Comparison of ENCODE assay signal across 29 cellular contexts in genomic region chr18:70627100-70627802, GRCh38.
DNase-seq lines count a peak whose midpoint lies in the region; ATAC-seq and TF ChIP-seq lines count a peak whose summit lies in the region.
"Had no signal": no experiment of that assay in that cellular context is flagged by ENCODE, and none has a peak within 500 bp of the region (broad histone marks: within the 10 kb centered on the region; RNA-seq: fewer than 3 reads in every experiment).

No MANE protein-coding gene starts in this region.

- CTCF ChIA-PET in Panc1 (lab: Charles Lee) = no interaction called here
- CTCF ChIA-PET in activated CD8-positive, alpha-beta T cell treated with anti-CD3 and anti-CD28 coated beads, Interleukin-2, amount 10 ng/mL, durations not matched to agents 7 days and 5 days (lab: Charles Lee) = interaction anchor here (0.9 to 1.4 kb wide), 4 partner anchors 10 to 46 kb away, joined by 3 to 6 read pairs (median 3); no protein-coding TSS in a partner anchor

- H3K36me3 Mint-ChIP-seq in naive thymus-derived CD8-positive, alpha-beta T cell = peaks cover 5 to 20% (median 13%) of the 10 kb centered on the region in 3 donors
- H3K36me3 Mint-ChIP-seq in activated CD8-positive, alpha-beta T cell treated with anti-CD3 and anti-CD28 coated beads, Interleukin-2, amount 10 ng/mL, durations not matched to agents 7 days and 5 days (ENCODE audit: low read depth) = no peaks in the 10 kb centered on the region
- H3K36me3 Mint-ChIP-seq: natural killer cell; stimulated activated memory B cell treated with anti-CD40 and anti-IgM and Interleukin-4, amounts not matched to agents 10 μg/mL and 1 μg/mL and 100 μg/mL, for 72 hours had no signal

- H3K27ac ChIP-seq in Panc1 (ENCODE audit: low read length) = peak overlapping the region; percentile 63; the same call in 1 of the 2 replicates
- H3K27ac ChIP-seq: breast epithelium, foreskin keratinocyte, left lung, ovary, RWPE1, SK-N-MC had no signal

- no peaks in the 10 kb centered on the region for H3K4me1 ChIP-seq in Panc1 (ENCODE audit: control insufficient read depth, insufficient read depth, low read length)
- H3K4me1 ChIP-seq: breast epithelium, foreskin keratinocyte, left lung had no signal

- H3K9me3 Mint-ChIP-seq in naive thymus-derived CD8-positive, alpha-beta T cell = peaks cover 0 to 28% (median 12%) of the 10 kb centered on the region in 9 donors
- no peaks in the 10 kb centered on the region for H3K9me3 Mint-ChIP-seq in activated CD8-positive, alpha-beta T cell treated with anti-CD3 and anti-CD28 coated beads, Interleukin-2, amount 10 ng/mL, durations not matched to agents 7 days and 5 days (ENCODE audit: insufficient read depth)
- H3K9me3 Mint-ChIP-seq: activated B cell treated with CpG ODN at 0.5 μM for 24 hours; activated CD4-positive, alpha-beta memory T cell treated with anti-CD3 and anti-CD28 coated beads, Interleukin-2, amount 10 ng/mL, durations not matched to agents 7 days and 5 days; natural killer cell; stimulated activated memory B cell treated with anti-CD40 and anti-IgM and Interleukin-4, amounts not matched to agents 10 μg/mL and 1 μg/mL and 100 μg/mL, for 72 hours had no signal

- peaks cover 25 to 74% (median 67%) of the 10 kb centered on the region in 4 donors for H3K4me1 Mint-ChIP-seq in naive thymus-derived CD8-positive, alpha-beta T cell
- H3K4me1 Mint-ChIP-seq in activated CD8-positive, alpha-beta T cell treated with anti-CD3 and anti-CD28 coated beads, Interleukin-2, amount 10 ng/mL, durations not matched to agents 7 days and 5 days (ENCODE audit: low read depth) = peaks cover 16% of the 10 kb centered on the region
- H3K4me1 Mint-ChIP-seq: activated B cell treated with CpG ODN at 0.5 μM for 24 hours; stimulated activated memory B cell treated with anti-CD40 and anti-IgM and Interleukin-4, amounts not matched to agents 10 μg/mL and 1 μg/mL and 100 μg/mL, for 72 hours had no signal

- peak; percentile 43 to 58 for ATAC-seq in activated CD4-positive, CD25-positive, alpha-beta regulatory T cell treated with anti-CD3 and anti-CD28 coated beads, Interleukin-2, amount 50 U/mL, for 24 hours
- ATAC-seq in Panc1 (no peak), HG03432 (IDR thresholded peaks at IDR 0.05; ENCODE audit: unreplicated experiment) (no peak)
- no peak for ATAC-seq in naive thymus-derived CD8-positive, alpha-beta T cell
- no peak for ATAC-seq in activated CD8-positive, alpha-beta T cell treated with anti-CD3 and anti-CD28 coated beads, Interleukin-2, amount 10 ng/mL, durations not matched to agents 7 days and 5 days
- ATAC-seq: esophagus mucosa; foreskin keratinocyte; K562; left lung; natural killer cell; stimulated activated memory B cell treated with anti-CD40 and anti-IgM and Interleukin-4, amounts not matched to agents 10 μg/mL and 1 μg/mL and 100 μg/mL, for 72 hours had no signal

- in situ Hi-C loops in Panc1 (cut with HindIII; ENCODE audit: low pct_unique_long_range_greater_than_20kb, low sequenced_read_pairs) = no loop called here

- peak overlapping the region in 8 of 10 donors; percentile 1 to 51 (median 35) for H3K4me3 Mint-ChIP-seq in naive thymus-derived CD8-positive, alpha-beta T cell
- no peak overlapping the region for H3K4me3 Mint-ChIP-seq in activated CD8-positive, alpha-beta T cell treated with anti-CD3 and anti-CD28 coated beads, Interleukin-2, amount 10 ng/mL, durations not matched to agents 7 days and 5 days
- H3K4me3 Mint-ChIP-seq: activated B cell treated with CpG ODN at 0.5 μM for 24 hours; activated CD4-positive, alpha-beta memory T cell treated with anti-CD3 and anti-CD28 coated beads, Interleukin-2, amount 10 ng/mL, durations not matched to agents 7 days and 5 days; natural killer cell; stimulated activated memory B cell treated with anti-CD40 and anti-IgM and Interleukin-4, amounts not matched to agents 10 μg/mL and 1 μg/mL and 100 μg/mL, for 72 hours had no signal

- no peak for DNase-seq in activated CD4-positive, CD25-positive, alpha-beta regulatory T cell (lab: John Stamatoyannopoulos, UW)
- peak; percentile 69 for DNase-seq in NCI-H146 treated with DMSO at 0.1 percent for 48 hours (lab: John Stamatoyannopoulos, UW; ENCODE audit: unreplicated experiment)
- no peak for DNase-seq in Panc1 (ENCODE audit: low read depth, low spot score)
- no peak for DNase-seq in naive thymus-derived CD8-positive, alpha-beta T cell
- DNase-seq in activated CD4-positive, alpha-beta T cell treated with anti-CD3 and anti-CD28 coated beads, Interleukin-2, amount 50 U/mL, for 1 hour = no peak
- DNase-seq in activated CD8-positive, alpha-beta T cell treated with anti-CD3 and anti-CD28 coated beads, Interleukin-2, amount 10 ng/mL, durations not matched to agents 7 days and 5 days = no peak
- DNase-seq: activated B cell treated with CpG ODN at 0.5 μM for 24 hours; activated CD4-positive, alpha-beta memory T cell treated with anti-CD3 and anti-CD28 coated beads, Interleukin-2, amount 10 ng/mL, durations not matched to agents 7 days and 5 days; activated effector memory CD4-positive, alpha-beta T cell treated with Interleukin-2 at 50 U/mL for 16 hours; activated T-cell treated with anti-CD3 and anti-CD28 coated beads for 4 hours; AML-193; amygdala; effector memory CD4-positive, alpha-beta T cell; foreskin keratinocyte; hippocampal formation; left lung; natural killer cell; NCI-H187 treated with DMSO at 0.1 percent for 48 hours; NCI-H446 treated with DMSO at 0.1 percent for 48 hours; ovary; stimulated activated CD4-positive, alpha-beta T cell treated with anti-CD3 and anti-CD28 coated beads, Interleukin-2, amount 100 ng/mL, for 48 hours had no signal

- no peak overlapping the region for H3K4me3 ChIP-seq in Panc1 (ENCODE audit: low read depth in 2 of 2, low read length in 2 of 2)
- H3K4me3 ChIP-seq: breast epithelium, K562, left lung, ovary, SK-N-MC had no signal

- intact Hi-C loops in Panc1 (cut with micrococcal nuclease; ENCODE audit: unreplicated experiment) = no loop called here

- TF ChIP-seq CTCF in Panc1 (IDR thresholded peaks at IDR 0.05) = no peak

- no peaks in the 10 kb centered on the region for H3K36me3 ChIP-seq in Panc1 (ENCODE audit: control insufficient read depth, insufficient read depth, low read length)
- H3K36me3 ChIP-seq: breast epithelium, left lung, ovary had no signal

- no peaks in the 10 kb centered on the region for H3K27me3 Mint-ChIP-seq in naive thymus-derived CD8-positive, alpha-beta T cell
- H3K27me3 Mint-ChIP-seq in activated CD8-positive, alpha-beta T cell treated with anti-CD3 and anti-CD28 coated beads, Interleukin-2, amount 10 ng/mL, durations not matched to agents 7 days and 5 days (ENCODE audit: low read depth) = no peaks in the 10 kb centered on the region
- H3K27me3 Mint-ChIP-seq: activated B cell treated with CpG ODN at 0.5 μM for 24 hours; activated CD4-positive, alpha-beta memory T cell treated with anti-CD3 and anti-CD28 coated beads, Interleukin-2, amount 10 ng/mL, durations not matched to agents 7 days and 5 days; stimulated activated memory B cell treated with anti-CD40 and anti-IgM and Interleukin-4, amounts not matched to agents 10 μg/mL and 1 μg/mL and 100 μg/mL, for 72 hours had no signal

- peak overlapping the region in 8 of 10 donors; percentile 27 to 88 (median 44) for H3K27ac Mint-ChIP-seq in naive thymus-derived CD8-positive, alpha-beta T cell
- no peak overlapping the region for H3K27ac Mint-ChIP-seq in activated CD8-positive, alpha-beta T cell treated with anti-CD3 and anti-CD28 coated beads, Interleukin-2, amount 10 ng/mL, durations not matched to agents 7 days and 5 days
- H3K27ac Mint-ChIP-seq: activated B cell treated with CpG ODN at 0.5 μM for 24 hours; activated CD4-positive, alpha-beta memory T cell treated with anti-CD3 and anti-CD28 coated beads, Interleukin-2, amount 10 ng/mL, durations not matched to agents 7 days and 5 days; natural killer cell; stimulated activated memory B cell treated with anti-CD40 and anti-IgM and Interleukin-4, amounts not matched to agents 10 μg/mL and 1 μg/mL and 100 μg/mL, for 72 hours had no signal

- POLR2A ChIA-PET in Panc1 (lab: Charles Lee) = no interaction called here
- POLR2A ChIA-PET in naive thymus-derived CD8-positive, alpha-beta T cell (lab: Charles Lee) = no interaction called here
- POLR2A ChIA-PET in activated CD8-positive, alpha-beta T cell treated with anti-CD3 and anti-CD28 coated beads, Interleukin-2, amount 10 ng/mL, durations not matched to agents 7 days and 5 days (lab: Charles Lee) = interaction anchor here (0.6 kb wide), 1 partner anchor 35 kb away, joined by 3 read pairs; no protein-coding TSS in a partner anchor

- no TSS peak for BruUV-seq in Panc1 (replicated peaks; lab: Mats Ljungman, UMichigan)

- no peaks in the 10 kb centered on the region for H3K9me3 ChIP-seq in Panc1 (ENCODE audit: control insufficient read depth, insufficient read depth, low read depth, low read length)
- H3K9me3 ChIP-seq: breast epithelium, ovary had no signal

- H3K27me3 ChIP-seq in Panc1 (ENCODE audit: control insufficient read depth, insufficient read depth, low read length) = no peaks in the 10 kb centered on the region
- H3K27me3 ChIP-seq: breast epithelium, foreskin keratinocyte, left lung, ovary had no signal

Comparison
In these comparisons a context has a peak if more than half of its experiments do, and no peak if none do; other contexts are left out.
1. ATAC-seq: peak in activated CD4-positive, CD25-positive, alpha-beta regulatory T cell treated with anti-CD3 and anti-CD28 coated beads, Interleukin-2, amount 50 U/mL, for 24 hours (2 of 2); none in Panc1 (single experiment), naive thymus-derived CD8-positive, alpha-beta T cell (0 of 2), activated CD8-positive, alpha-beta T cell treated with anti-CD3 and anti-CD28 coated beads, Interleukin-2, amount 10 ng/mL, durations not matched to agents 7 days and 5 days (single experiment) and HG03432 (single experiment).